10 cellular contexts compared by ENCODE assay signal in genomic region chr3:187403768-187404270, GRCh38. TPM values are rescaled to one million over a fixed set of nuclear protein-coding genes. Genes with fewer than 3 reads are reported as not detected.
DNase-seq lines count a peak whose midpoint lies in the region; ATAC-seq, FAIRE-seq and TF ChIP-seq lines count a peak whose summit lies in the region.
"Had no signal": no experiment of that assay in that cellular context is flagged by ENCODE, and none has a peak within 500 bp of the region (broad histone marks: within the 10 kb centered on the region; RNA-seq: fewer than 3 reads in every experiment).

No MANE protein-coding gene starts in this region.

- H3K4me2 ChIP-seq in keratinocyte (ENCODE audit: control insufficient read depth, extremely low read depth, insufficient read depth, low read depth, low read length) = peak overlapping the region; percentile 67

- FAIRE-seq in keratinocyte (lab: Jason Lieb, UNC) (peak; percentile 99), GM12891 (lab: Jason Lieb, UNC) (no peak)

- H3K9me3 ChIP-seq in keratinocyte (ENCODE audit: control insufficient read depth, low read depth, low read length) = no peaks in the 10 kb centered on the region
- H3K9me3 ChIP-seq in upper lobe of right lung = no peaks in the 10 kb centered on the region

- H3K27ac ChIP-seq in keratinocyte (ENCODE audit: control insufficient read depth, insufficient read depth, low read length) (peak overlapping the region; percentile 29), upper lobe of right lung (no peak overlapping the region)
- H3K27ac ChIP-seq: 22Rv1 had no signal

- intact Hi-C loops in upper lobe of right lung (cut with DNase I) (no loop called here), posterior vena cava (cut with DNase I) (no loop called here)

- dilution Hi-C loops in keratinocyte (cut with MboI; ENCODE audit: extremely low pct_ligation_motif_present, low sequenced_read_pairs) = no loop called here

- H3K4me3 ChIP-seq in keratinocyte (ENCODE audit: control insufficient read depth in 2 of 3, extremely low read depth in 1 of 3, insufficient read depth in 2 of 3, low read depth in 1 of 3, low read length in 3 of 3) (no peak overlapping the region), upper lobe of right lung (no peak overlapping the region)

- no peaks in the 10 kb centered on the region for H3K9me1 ChIP-seq in keratinocyte (ENCODE audit: control insufficient read depth, extremely low read depth, insufficient read depth, low read length)

- H3K36me3 ChIP-seq in keratinocyte (ENCODE audit: control insufficient read depth in 2 of 2, extremely low read depth in 1 of 2, insufficient read depth in 2 of 2, low read length in 2 of 2) (no peaks in the 10 kb centered on the region), upper lobe of right lung (no peaks in the 10 kb centered on the region)

- DNase-seq in DMS53 (lab: John Stamatoyannopoulos, UW) = peak; percentile 3
- DNase-seq in DMS53 treated with DMSO at 0.1 percent for 48 hours (lab: John Stamatoyannopoulos, UW; ENCODE audit: unreplicated experiment) = no peak
- DNase-seq in astrocyte of the hippocampus (ENCODE audit: low read depth, low spot score) = peak; percentile 95
- peak; percentile 49 for DNase-seq in keratinocyte (ENCODE audit: low read depth, low spot score)
- no peak for DNase-seq in upper lobe of right lung
- DNase-seq in GM12891 (ENCODE audit: insufficient read length, low spot score) = no peak
- no peak for DNase-seq in posterior vena cava (ENCODE audit: low spot score)
- DNase-seq: NCI-H2171 treated with DMSO at 0.1 percent for 48 hours had no signal

- no peak for TF ChIP-seq POLR2A in GM12891 (IDR thresholded peaks at IDR 0.05; ENCODE audit: low read depth, low read length)

- H3K4me1 ChIP-seq in keratinocyte (ENCODE audit: control insufficient read depth, extremely low read depth, insufficient read depth, low read length) (peaks cover 10% of the 10 kb centered on the region), upper lobe of right lung (no peaks in the 10 kb centered on the region)

- H3K79me2 ChIP-seq in keratinocyte (ENCODE audit: control insufficient read depth, insufficient read depth, low read length) = no peaks in the 10 kb centered on the region

- no peak overlapping the region for H2AFZ ChIP-seq in keratinocyte (ENCODE audit: control insufficient read depth, low read length)

- no peak for TF ChIP-seq CTCF in keratinocyte (optimal IDR thresholded peaks at IDR 0.05 in 1 of 3, IDR thresholded peaks at IDR 0.05 in 1 of 3, conservative IDR thresholded peaks at IDR 0.05 in 1 of 3; ENCODE audit: extremely low read depth in 1 of 3, insufficient read depth in 2 of 3, low read length in 3 of 3)
- TF ChIP-seq CTCF in upper lobe of right lung (IDR thresholded peaks at IDR 0.05) = no peak

- H3K9ac ChIP-seq in keratinocyte (ENCODE audit: control insufficient read depth, extremely low read depth, insufficient read depth, low read length) = no peak overlapping the region

- H3K27me3 ChIP-seq in keratinocyte (ENCODE audit: control insufficient read depth, extremely low read depth, insufficient read depth, low read length) (peaks cover 2% of the 10 kb centered on the region), upper lobe of right lung (no peaks in the 10 kb centered on the region)

- no peaks in the 10 kb centered on the region for H4K20me1 ChIP-seq in keratinocyte (ENCODE audit: control insufficient read depth, extremely low read depth, insufficient read depth, low read length)

- ATAC-seq in upper lobe of right lung (peak; percentile 37), HG03025 (IDR thresholded peaks at IDR 0.05; ENCODE audit: low FRiP score, unreplicated experiment) (no peak)

TF ChIP-seq in GM12891, 5 proteins besides CTCF, POLR2A, EP300 and RAD21:
- TF ChIP-seq PAX5 (IDR thresholded peaks at IDR 0.05; ENCODE audit: insufficient read depth, low read length, severe bottlenecking) (no peak), POU2F2 (IDR thresholded peaks at IDR 0.05; ENCODE audit: low read depth, low read length) (no peak), POLR2AphosphoS5 (IDR thresholded peaks at IDR 0.05; ENCODE audit: low read depth, low read length) (no peak), TAF1 (IDR thresholded peaks at IDR 0.05; ENCODE audit: low read depth, low read length) (no peak), SPI1 (IDR thresholded peaks at IDR 0.05; ENCODE audit: low read depth, low read length) (no peak)

RNA-seq across cellular contexts. Expression of gene RTP4, which starts 35.6 kb away (rescaled TPM):
- 0.38 to 0.56 TPM (median 0.46 TPM) in 3 replicates for polyA plus RNA-seq in keratinocyte
- 0.29 TPM for polyA plus RNA-seq in keratinocyte (2011; ENCODE audit: low read depth)
- polyA plus RNA-seq in keratinocyte (2011; cell fraction: cytosol; rRNA removed) = 0.29 and 0.40 TPM in 2 replicates
- polyA plus RNA-seq in keratinocyte (2011; cell fraction: nucleus; rRNA removed) = 0.74 and 1.1 TPM in 2 replicates
- 0.14 and 0.72 TPM in 2 replicates for polyA plus RNA-seq in keratinocyte (2012; ENCODE audit: low replicate concordance)
- 0.42 to 0.66 TPM (median 0.52 TPM) in 3 replicates for polyA minus RNA-seq in keratinocyte
- not detected for polyA minus RNA-seq in keratinocyte (2011; cell fraction: cytosol; rRNA and poly(A)+ RNA removed)
- polyA minus RNA-seq in keratinocyte (2011; cell fraction: nucleus; rRNA and poly(A)+ RNA removed) = 0.63 TPM in 1 of 2 replicates, not detected in the other
- 5.6 TPM for total RNA-seq in upper lobe of right lung
- 7.4 TPM for polyA plus RNA-seq in GM12891 (2012; ENCODE audit: low read depth, missing spikeins)
- total RNA-seq in posterior vena cava = 1 to 10 TPM; 2.7 to 3.0 TPM

Comparison
In these comparisons a context has a peak if more than half of its experiments do, and no peak if none do; other contexts are left out.
1. DNase-seq: peak in DMS53 (single experiment), astrocyte of the hippocampus (single experiment) and keratinocyte (single experiment); none in DMS53 treated with DMSO at 0.1 percent for 48 hours (single experiment), upper lobe of right lung (single experiment), GM12891 (single experiment) and posterior vena cava (single experiment).